8 cellular contexts compared by ENCODE assay signal in genomic region chr4:76212301-76212700, GRCh38. TPM values are rescaled to one million over a fixed set of nuclear protein-coding genes. Genes with fewer than 3 reads are reported as not detected.
A peak's percentile ranks its signal among the peaks of the same experiment; 100 is the strongest.
DNase-seq lines count a peak whose midpoint lies in the region; ATAC-seq, FAIRE-seq and TF ChIP-seq lines count a peak whose summit lies in the region.

No MANE protein-coding gene starts in this region.

- H3K27ac ChIP-seq in K562 (ENCODE audit: extremely low read depth, low read depth, low read length): no peak overlapping the region
- peak overlapping the region; percentile 89 to 99 (median 96) for H3K27ac ChIP-seq in tibial nerve

- FAIRE-seq in K562 (lab: Jason Lieb, UNC): no peak

- H3K27me3 Mint-ChIP-seq in activated T-cell treated with anti-CD3 and anti-CD28 coated beads, Interleukin-2, amount 50 U/mL, for 4 hours (ENCODE audit: low read depth): no peaks in the 10 kb centered on the region

- H3K9me3 Mint-ChIP-seq in activated T-cell treated with anti-CD3 and anti-CD28 coated beads, Interleukin-2, amount 50 U/mL, for 4 hours: no peaks in the 10 kb centered on the region

- H3K4me3 ChIP-seq in K562 (no peak overlapping the region), tibial nerve (peak overlapping the region; percentile 46 to 84 (median 68))

- CTCF ChIA-PET in K562 (lab: Yijun Ruan, JAX; ENCODE audit: low intra/inter-chr PET ratio): no interaction called here

- intact Hi-C loops in K562 (cut with micrococcal nuclease): no loop called here

- H3K4me1 ChIP-seq in K562 (replicated peaks in 1 of 2; ENCODE audit: control insufficient read depth in 2 of 2, insufficient read depth in 2 of 2, low read length in 2 of 2): peaks cover 15 to 30% of the 10 kb centered on the region in 2 experiments
- peaks cover 0 to 68% (median 61%) of the 10 kb centered on the region in 4 donors for H3K4me1 ChIP-seq in tibial nerve

- H3K4me3 Mint-ChIP-seq in activated T-cell treated with anti-CD3 and anti-CD28 coated beads, Interleukin-2, amount 50 U/mL, for 4 hours: peak overlapping the region; percentile 83

- WGBS in K562 (ENCODE audit: insufficient coverage, low coverage, missing lambda C conversion rate): 48% methylated on average over 2 of the region's 2 CpGs
- 13 to 14% methylated on average over 2 of the region's 2 CpGs for WGBS in tibial nerve, 2 donors

- H3K9me1 ChIP-seq in K562 (ENCODE audit: control insufficient read depth, insufficient read depth, low read length): no peaks in the 10 kb centered on the region

- H3K36me3 ChIP-seq in K562 (ENCODE audit: control insufficient read depth, insufficient read depth, low read length) (no peaks in the 10 kb centered on the region), tibial nerve (no peaks in the 10 kb centered on the region)

- BruUV-seq in K562 (replicated peaks; lab: Mats Ljungman, UMichigan): no TSS peak

- no peaks in the 10 kb centered on the region for H4K20me1 ChIP-seq in K562 (replicated peaks; ENCODE audit: control insufficient read depth, insufficient read depth, low read length)

- no peak overlapping the region for H3K9ac ChIP-seq in K562 (ENCODE audit: insufficient read depth in 1 of 2, low read depth in 2 of 2, low read length in 2 of 2)

- H3K4me1 Mint-ChIP-seq in activated T-cell treated with anti-CD3 and anti-CD28 coated beads, Interleukin-2, amount 50 U/mL, for 4 hours (ENCODE audit: low read depth): peaks cover 48% of the 10 kb centered on the region

- H3K27me3 ChIP-seq in K562 (ENCODE audit: control insufficient read depth in 2 of 2, insufficient read depth in 2 of 2, low read length in 2 of 2): no peaks in the 10 kb centered on the region
- H3K27me3 ChIP-seq in tibial nerve: no peaks in the 10 kb centered on the region

- H3K9me3 ChIP-seq in K562 (replicated peaks; ENCODE audit: control insufficient read depth, insufficient read depth, low read depth, low read length): no peaks in the 10 kb centered on the region
- no peaks in the 10 kb centered on the region for H3K9me3 ChIP-seq in tibial nerve

- no peak for ATAC-seq in activated T-cell treated with anti-CD3 and anti-CD28 coated beads, Interleukin-2, amount 50 U/mL, for 4 hours
- ATAC-seq in K562 (no peak), HG02642 (IDR thresholded peaks at IDR 0.05; ENCODE audit: poor library complexity, unreplicated experiment) (no peak), HG02884 (IDR thresholded peaks at IDR 0.05; ENCODE audit: unreplicated experiment) (no peak)

- TF ChIP-seq RAD21 in K562 (CRISPR knock-in tag; conservative IDR thresholded peaks at IDR 0.05 in 1 of 2, IDR thresholded peaks at IDR 0.05 in 1 of 2): no peak

- peak overlapping the region; percentile 96; the same call in 1 of the 2 replicates for H3K4me2 ChIP-seq in K562 (ENCODE audit: insufficient read depth, low read length)

- no peak overlapping the region for H2AFZ ChIP-seq in K562 (ENCODE audit: low read depth, low read length)

- TF ChIP-seq POLR2A in K562 (conservative IDR thresholded peaks at IDR 0.05) (no peak), tibial nerve (IDR thresholded peaks at IDR 0.05) (no peak)

- H3K36me3 Mint-ChIP-seq in activated T-cell treated with anti-CD3 and anti-CD28 coated beads, Interleukin-2, amount 50 U/mL, for 4 hours (ENCODE audit: insufficient read depth): no peaks in the 10 kb centered on the region

- POLR2A ChIA-PET in K562 (lab: Yijun Ruan, JAX): interaction anchor here (1.5 kb wide), 1 partner anchor 12 kb away, joined by 4 read pairs; no protein-coding TSS in a partner anchor

- no peak for DNase-seq in activated T-cell treated with anti-CD3 and anti-CD28 coated beads, Interleukin-2, amount 50 U/mL, for 4 hours
- DNase-seq in activated T-cell treated with anti-CD3 and anti-CD28 coated beads, Interleukin-2, amount 50 U/mL, for 1 hour: no peak
- no peak for DNase-seq in K562 (ENCODE audit: extremely low read depth in 1 of 4, low spot score in 3 of 4)
- peak; percentile 64 for DNase-seq in medulla oblongata (ENCODE audit: extremely low spot score)
- no peak for DNase-seq in tibial nerve (ENCODE audit: low spot score in 2 of 2)
- no peak for DNase-seq in NCI-H1092 treated with DMSO at 0.1 percent for 48 hours (lab: John Stamatoyannopoulos, UW)

- H3K79me2 ChIP-seq in K562 (ENCODE audit: control insufficient read depth, insufficient read depth, low read length): peaks cover 20% of the 10 kb centered on the region

- TF ChIP-seq EP300 in K562 (IDR thresholded peaks at IDR 0.05; ENCODE audit: low read length) (no peak), tibial nerve (IDR thresholded peaks at IDR 0.05) (no peak)

- in situ Hi-C loops in K562 (cut with MboI): no loop called here

- no peak for TF ChIP-seq CTCF in K562 (IDR thresholded peaks at IDR 0.05 in 2 of 3, conservative IDR thresholded peaks at IDR 0.05 in 1 of 3; ENCODE audit: insufficient read depth in 2 of 3, low read depth in 1 of 3, low read length in 3 of 3)
- no peak for TF ChIP-seq CTCF in tibial nerve (IDR thresholded peaks at IDR 0.05)

TF ChIP-seq in K562, 482 proteins besides CTCF, POLR2A, EP300 and RAD21 (continues in another document):
- TF ChIP-seq MAZ (CRISPR knock-in tag; conservative IDR thresholded peaks at IDR 0.05 in 1 of 2, IDR thresholded peaks at IDR 0.05 in 1 of 2): no peak
- no peak for TF ChIP-seq ELF4 (CRISPR knock-in tag; IDR thresholded peaks at IDR 0.05)
- no peak for TF ChIP-seq SAP30 (IDR thresholded peaks at IDR 0.05; ENCODE audit: borderline replicate concordance, insufficient read depth, low read depth, low read length, poor library complexity, severe bottlenecking)
- no peak for TF ChIP-seq PML (IDR thresholded peaks at IDR 0.05; ENCODE audit: low read length)
- no peak for TF ChIP-seq CEBPG (CRISPR knock-in tag; IDR thresholded peaks at IDR 0.05)
- TF ChIP-seq CEBPG (tag; conservative IDR thresholded peaks at IDR 0.05 in 1 of 2, IDR thresholded peaks at IDR 0.05 in 1 of 2): no peak
- no peak for TF ChIP-seq ZNF311 (CRISPR knock-in tag; IDR thresholded peaks at IDR 0.05)
- no peak for TF ChIP-seq SFPQ (IDR thresholded peaks at IDR 0.05; ENCODE audit: low read depth, low read length)

RNA-seq across cellular contexts. Expression of gene SCARB2, which starts 1.3 kb away (rescaled TPM):
- 1 to 10 TPM; 3.5 to 5.3 (median 4.6) TPM for total RNA-seq in activated T-cell treated with anti-CD3 and anti-CD28 coated beads, Interleukin-2, amount 50 U/mL, for 4 hours
- 31.3 and 49.9 TPM in 2 replicates for total RNA-seq in K562 (2011; cell fraction: chromatin; rRNA removed; ENCODE audit: low replicate concordance)
- 18.7 and 26.6 TPM in 2 replicates for total RNA-seq in K562 (2011; cell fraction: nucleolus; rRNA removed)
- 35.0 and 62.6 TPM in 2 replicates for total RNA-seq in K562 (2011; cell fraction: nucleoplasm; rRNA removed)
- total RNA-seq in K562 (2014; rRNA removed) (17.8 and 17.9 TPM in 2 replicates), K562 (2014; rRNA removed; fragmentation: Illumina TruSeq; extraction: Trizol) (19.3 and 20.0 TPM in 2 replicates), K562 (2015; rRNA removed; fragmentation: Illumina TruSeq; extraction: Trizol) (25.8 TPM in 2 replicates), K562 (2021) (16.6 and 18.4 TPM in 2 replicates), tibial nerve (100 to 1,000 TPM; 126 to 219 (median 143) TPM)
- polyA plus RNA-seq in K562 (2011; rRNA removed) (17.3 and 21.0 TPM in 2 replicates), K562 (2014; fragmentation: Illumina TruSeq; extraction: Trizol) (16.9 and 18.9 TPM in 2 replicates), K562 (2014; fragmentation: Nextera tagmentation; extraction: Ambion mirVana) (1 to 10 TPM; 6.1 to 8.8 TPM), K562 (2014; rRNA removed) (10.1 and 14.9 TPM in 2 replicates)
- 5.9 and 9.0 TPM in 2 replicates for polyA plus RNA-seq in K562 (2011; cell fraction: cytosol; rRNA removed)
- 10.3 and 14.5 TPM in 2 replicates for polyA plus RNA-seq in K562 (2011; cell fraction: nucleus; rRNA removed)
- 14.0 and 25.8 TPM in 2 replicates for polyA plus RNA-seq in K562 (2012)
- 47.7 and 52.6 TPM in 2 replicates for polyA minus RNA-seq in K562 (2011; rRNA and poly(A)+ RNA removed)
- 10.3 and 19.3 TPM in 2 replicates for polyA minus RNA-seq in K562 (2011; cell fraction: cytosol; rRNA and poly(A)+ RNA removed)
- 16.0 and 24.0 TPM in 2 replicates for polyA minus RNA-seq in K562 (2011; cell fraction: nucleus; rRNA and poly(A)+ RNA removed)

RNA-seq across cellular contexts. Expression of gene FAM47E, which starts 39.2 kb away (rescaled TPM):
- not detected for total RNA-seq in activated T-cell treated with anti-CD3 and anti-CD28 coated beads, Interleukin-2, amount 50 U/mL, for 4 hours
- 1.3 and 1.8 TPM in 2 replicates for total RNA-seq in K562 (2011; cell fraction: chromatin; rRNA removed; ENCODE audit: low replicate concordance)
- total RNA-seq in K562 (2011; cell fraction: nucleolus; rRNA removed): 0.50 and 0.66 TPM in 2 replicates
- total RNA-seq in K562 (2011; cell fraction: nucleoplasm; rRNA removed): 1.5 and 5.1 TPM in 2 replicates
- total RNA-seq in K562 (2014; rRNA removed) (3.6 and 3.7 TPM in 2 replicates), K562 (2014; rRNA removed; fragmentation: Illumina TruSeq; extraction: Trizol) (6.4 and 7.4 TPM in 2 replicates), K562 (2015; rRNA removed; fragmentation: Illumina TruSeq; extraction: Trizol) (12.0 and 15.6 TPM in 2 replicates), K562 (2021) (3.7 and 4.8 TPM in 2 replicates), tibial nerve (1 to 10 TPM in 3 of 4 donors, under 1 TPM in 1; 0.30 to 4.6 (median 1.5) TPM)
- polyA plus RNA-seq in K562 (2011; rRNA removed) (0.38 and 4.8 TPM in 2 replicates), K562 (2014; fragmentation: Illumina TruSeq; extraction: Trizol) (5.5 and 6.9 TPM in 2 replicates), K562 (2014; fragmentation: Nextera tagmentation; extraction: Ambion mirVana) (10 to 100 TPM; 11.8 to 12.4 TPM), K562 (2014; rRNA removed) (5.0 and 5.9 TPM in 2 replicates)
- polyA plus RNA-seq in K562 (2011; cell fraction: cytosol; rRNA removed): 1.2 TPM in 1 of 2 replicates, not detected in the other
- 0.07 and 1.3 TPM in 2 replicates for polyA plus RNA-seq in K562 (2011; cell fraction: nucleus; rRNA removed)
- 15.5 and 15.6 TPM in 2 replicates for polyA plus RNA-seq in K562 (2012)
- 0.27 and 3.5 TPM in 2 replicates for polyA minus RNA-seq in K562 (2011; rRNA and poly(A)+ RNA removed)
- polyA minus RNA-seq in K562 (2011; cell fraction: cytosol; rRNA and poly(A)+ RNA removed): 1.0 TPM in 1 of 2 replicates, not detected in the other
- polyA minus RNA-seq in K562 (2011; cell fraction: nucleus; rRNA and poly(A)+ RNA removed): 0.56 and 0.81 TPM in 2 replicates
